In genomic region chr9:4762108-4762888, GRCh38 we compare ENCODE assay signal across 8 cellular contexts. TPM values are rescaled to one million over a fixed set of nuclear protein-coding genes. Genes with fewer than 3 reads are reported as not detected.
DNase-seq lines count a peak whose midpoint lies in the region; ATAC-seq and TF ChIP-seq lines count a peak whose summit lies in the region.

No MANE protein-coding gene starts in this region.

- CTCF ChIA-PET in activated CD4-positive, alpha-beta T cell treated with anti-CD3 and anti-CD28 coated beads, Interleukin-2, amount 10 ng/mL, durations not matched to agents 7 days and 5 days (lab: Charles Lee), result interaction anchor here (0.8 to 2.2 kb wide), 12 partner anchors 8 to 837 kb away, joined by 3 to 7 read pairs (median 3); partner anchors contain the start of genes CD274 and RCL1

- peak in 1 of 3 donors; percentile 44 for TF ChIP-seq CTCF in lower leg skin (IDR thresholded peaks at IDR 0.05)

- POLR2A ChIA-PET in activated CD4-positive, alpha-beta T cell treated with anti-CD3 and anti-CD28 coated beads, Interleukin-2, amount 10 ng/mL, durations not matched to agents 7 days and 5 days (lab: Charles Lee), result no interaction called here

- WGBS in lower leg skin, 2 donors, result 19 to 24% methylated on average over 22 of the region's 22 CpGs

- peaks cover 25% of the 10 kb centered on the region for H3K4me1 Mint-ChIP-seq in activated CD4-positive, alpha-beta T cell treated with anti-CD3 and anti-CD28 coated beads, Interleukin-2, amount 10 ng/mL, durations not matched to agents 7 days and 5 days

- H3K4me3 ChIP-seq in lower leg skin (ENCODE audit: low read depth, poor library complexity, severe bottlenecking), result no peak overlapping the region

- peak overlapping the region; percentile 28 for H3K4me3 Mint-ChIP-seq in activated CD4-positive, alpha-beta T cell treated with anti-CD3 and anti-CD28 coated beads, Interleukin-2, amount 10 ng/mL, durations not matched to agents 7 days and 5 days

- DNase-seq in AG08396 (ENCODE audit: low spot score) (peak; percentile 39), NCI-H2227 (lab: John Stamatoyannopoulos, UW; ENCODE audit: unreplicated experiment) (peak; percentile 65), dermis blood vessel endothelial cell (peak; percentile 89), lower leg skin (ENCODE audit: low spot score in 2 of 2) (peak; percentile 76 to 94)
- DNase-seq in activated CD4-positive, alpha-beta T cell treated with anti-CD3 and anti-CD28 coated beads, Interleukin-2, amount 10 ng/mL, durations not matched to agents 7 days and 5 days, result peak; percentile 90
- peak; percentile 54 to 81 (median 70) for DNase-seq in stimulated activated CD4-positive, alpha-beta T cell treated with anti-CD3 and anti-CD28 coated beads, TNF-alpha, amount 100 ng/mL, for 24 hours (ENCODE audit: low read depth in 3 of 3)

- ATAC-seq in GM18867 (IDR thresholded peaks at IDR 0.05; ENCODE audit: unreplicated experiment) (peak; percentile 89), HG03103 (IDR thresholded peaks at IDR 0.05; ENCODE audit: low read depth, unreplicated experiment) (peak; percentile 75)

- H3K9me3 Mint-ChIP-seq in activated CD4-positive, alpha-beta T cell treated with anti-CD3 and anti-CD28 coated beads, Interleukin-2, amount 10 ng/mL, durations not matched to agents 7 days and 5 days, result no peaks in the 10 kb centered on the region

- TF ChIP-seq POLR2A in lower leg skin (IDR thresholded peaks at IDR 0.05), result no peak

- peak overlapping the region; percentile 16 for H3K27ac Mint-ChIP-seq in activated CD4-positive, alpha-beta T cell treated with anti-CD3 and anti-CD28 coated beads, Interleukin-2, amount 10 ng/mL, durations not matched to agents 7 days and 5 days

- peaks cover 4% of the 10 kb centered on the region for H3K27me3 Mint-ChIP-seq in activated CD4-positive, alpha-beta T cell treated with anti-CD3 and anti-CD28 coated beads, Interleukin-2, amount 10 ng/mL, durations not matched to agents 7 days and 5 days

- intact Hi-C loops in lower leg skin (cut with DNase I; ENCODE audit: low total_unique reads), result loop anchor here (5.0 kb wide), 1 partner anchor 225 kb away; the partner anchor contains the start of gene JAK2

- H3K36me3 Mint-ChIP-seq in activated CD4-positive, alpha-beta T cell treated with anti-CD3 and anti-CD28 coated beads, Interleukin-2, amount 10 ng/mL, durations not matched to agents 7 days and 5 days (ENCODE audit: low read depth), result no peaks in the 10 kb centered on the region

RNA-seq across cellular contexts. Expression of gene AK3, which starts 21.3 kb away (rescaled TPM):
- 10 to 100 TPM; 34.4 to 38.9 TPM for total RNA-seq in activated CD4-positive, alpha-beta T cell treated with anti-CD3 and anti-CD28 coated beads, Interleukin-2, amount 10 ng/mL, durations not matched to agents 7 days and 5 days
- 65.0 and 82.0 TPM in 2 replicates for total RNA-seq in dermis blood vessel endothelial cell
- 100 to 1,000 TPM in 1 of 4 donors, 10 to 100 TPM in 3; 81.3 to 102 (median 92.9) TPM for total RNA-seq in lower leg skin

RNA-seq across cellular contexts. Expression of gene RCL1, which starts 30.4 kb away (rescaled TPM):
- total RNA-seq in activated CD4-positive, alpha-beta T cell treated with anti-CD3 and anti-CD28 coated beads, Interleukin-2, amount 10 ng/mL, durations not matched to agents 7 days and 5 days, result 10 to 100 TPM; 13.6 to 17.3 TPM
- total RNA-seq in dermis blood vessel endothelial cell (10.4 and 12.1 TPM in 2 replicates), lower leg skin (10 to 100 TPM; 30.8 to 54.8 (median 38.4) TPM)

Comparison
In these comparisons a context has a peak if more than half of its experiments do, and no peak if none do; other contexts are left out.
1. DNase-seq: peak in every context shown above with its lines; median percentile 90 in activated CD4-positive, alpha-beta T cell treated with anti-CD3 and anti-CD28 coated beads, Interleukin-2, amount 10 ng/mL, durations not matched to agents 7 days and 5 days; 89 in dermis blood vessel endothelial cell; 85 in lower leg skin; 70 in stimulated activated CD4-positive, alpha-beta T cell treated with anti-CD3 and anti-CD28 coated beads, TNF-alpha, amount 100 ng/mL, for 24 hours; 65 in NCI-H2227; 39 in AG08396.